Comparison of ENCODE assay signal across 8 cellular contexts in genomic region chr1:121097127-121097866, GRCh38.
DNase-seq lines count a peak whose midpoint lies in the region; ATAC-seq and TF ChIP-seq lines count a peak whose summit lies in the region.
"Not testable (repeated sequence)": the region's sequence is repeated elsewhere in the genome, so short reads cannot be mapped to it uniquely, and the experiment has no call there.

No MANE protein-coding gene starts in this region.

- TF ChIP-seq CTCF in GM13976 (IDR thresholded peaks at IDR 0.05; ENCODE audit: borderline replicate concordance, control extremely low read depth, extremely low read depth, insufficient read depth, missing control alignments) (peak; percentile 86), progenitor cell of endocrine pancreas (IDR thresholded peaks at IDR 0.05; ENCODE audit: unreplicated experiment) (peak; percentile 52), tibial nerve (IDR thresholded peaks at IDR 0.05) (peak; percentile 55 to 90 (median 71))

- in situ Hi-C loops in GM13976 (cut with MboI; ENCODE audit: low sequenced_read_pairs, unreplicated experiment), result not testable (repeated sequence)

- H3K4me3 Mint-ChIP-seq in T-helper 17 cell, result peak overlapping the region; percentile 77
- peak overlapping the region; percentile 43 for H3K4me3 Mint-ChIP-seq in activated naive CD8-positive, alpha-beta T cell treated with anti-CD3 and anti-CD28 coated beads, Interleukin-2, amount 50 U/mL, for 24 hours
- H3K4me3 Mint-ChIP-seq in progenitor cell of endocrine pancreas (ENCODE audit: low read depth), result peak overlapping the region; percentile 80

- intact Hi-C loops in left cardiac atrium (cut with DNase I), result not testable (repeated sequence)

- H3K4me1 ChIP-seq in tibial nerve, result not testable (repeated sequence)

- not testable (repeated sequence) for H3K27ac Mint-ChIP-seq in T-helper 17 cell; activated naive CD8-positive, alpha-beta T cell treated with anti-CD3 and anti-CD28 coated beads, Interleukin-2, amount 50 U/mL, for 24 hours; progenitor cell of endocrine pancreas

- TF ChIP-seq EP300 in tibial nerve (IDR thresholded peaks at IDR 0.05), result not testable (repeated sequence)

- H3K4me3 ChIP-seq in tibial nerve, result peak overlapping the region; percentile 22 to 56 (median 40)

- DNase-seq in GM13976 (ENCODE audit: low spot score), result not testable (repeated sequence)
- DNase-seq in NCI-H1417 (lab: John Stamatoyannopoulos, UW) (peak; percentile 82 to 85 (median 85)), T-helper 17 cell (peak; percentile 74 to 79 (median 74)), left cardiac atrium (peak; percentile 82), progenitor cell of endocrine pancreas (ENCODE audit: low spot score, unreplicated experiment) (peak; percentile 78), tibial nerve (ENCODE audit: low spot score in 2 of 2) (peak; percentile 68 to 78)
- DNase-seq in activated naive CD8-positive, alpha-beta T cell treated with anti-CD3 and anti-CD28 coated beads, Interleukin-2, amount 50 U/mL, for 24 hours, result peak; percentile 88

- WGBS in tibial nerve, 2 donors, result 1% methylated on average over 16 of the region's 69 CpGs; no CpG with 5 or more reads in 1 of the 2 donors

- not testable (repeated sequence) for TF ChIP-seq POLR2A in tibial nerve (IDR thresholded peaks at IDR 0.05)

- H3K36me3 ChIP-seq in tibial nerve, result not testable (repeated sequence)

- peak overlapping the region; percentile 30 to 78 (median 65) for H3K27ac ChIP-seq in tibial nerve

- not testable (repeated sequence) for H3K36me3 Mint-ChIP-seq in T-helper 17 cell (ENCODE audit: low read depth); activated naive CD8-positive, alpha-beta T cell treated with anti-CD3 and anti-CD28 coated beads, Interleukin-2, amount 50 U/mL, for 24 hours (ENCODE audit: low read depth); progenitor cell of endocrine pancreas (ENCODE audit: insufficient read depth)

- not testable (repeated sequence) for H3K27me3 ChIP-seq in tibial nerve

- not testable (repeated sequence) for H3K4me1 Mint-ChIP-seq in T-helper 17 cell; activated naive CD8-positive, alpha-beta T cell treated with anti-CD3 and anti-CD28 coated beads, Interleukin-2, amount 50 U/mL, for 24 hours; progenitor cell of endocrine pancreas (ENCODE audit: low read depth)

- not testable (repeated sequence) for H3K9me3 ChIP-seq in T-helper 17 cell (ENCODE audit: control insufficient read depth, low read length, poor library complexity, severe bottlenecking); tibial nerve

- H3K27me3 Mint-ChIP-seq in T-helper 17 cell; activated naive CD8-positive, alpha-beta T cell treated with anti-CD3 and anti-CD28 coated beads, Interleukin-2, amount 50 U/mL, for 24 hours; progenitor cell of endocrine pancreas: not testable (repeated sequence)

- peak; percentile 93 for ATAC-seq in HG02840 (IDR thresholded peaks at IDR 0.05; ENCODE audit: low FRiP score, unreplicated experiment)
- ATAC-seq in T-helper 17 cell, result peak; percentile 94
- ATAC-seq in activated naive CD8-positive, alpha-beta T cell treated with anti-CD3 and anti-CD28 coated beads, Interleukin-2, amount 50 U/mL, for 24 hours, result peak; percentile 93
- peak; percentile 96 for ATAC-seq in left cardiac atrium

- not testable (repeated sequence) for H3K9me3 Mint-ChIP-seq in activated naive CD8-positive, alpha-beta T cell treated with anti-CD3 and anti-CD28 coated beads, Interleukin-2, amount 50 U/mL, for 24 hours; progenitor cell of endocrine pancreas (ENCODE audit: low read depth)
